In genomic region chr1:43970502-43970901, GRCh38 we compare ENCODE assay signal across 8 cellular contexts. TPM values are rescaled to one million over a fixed set of nuclear protein-coding genes. Genes with fewer than 3 reads are reported as not detected.
DNase-seq lines count a peak whose midpoint lies in the region; ATAC-seq, FAIRE-seq and TF ChIP-seq lines count a peak whose summit lies in the region.

No MANE protein-coding gene starts in this region.

- ATAC-seq in HG03342 (IDR thresholded peaks at IDR 0.05; ENCODE audit: unreplicated experiment) = no peak

- DNase-seq in GM12891 (ENCODE audit: insufficient read length, low spot score) = no peak
- DNase-seq in SJCRH30 = no peak
- no peak for DNase-seq in fibroblast of pulmonary artery (ENCODE audit: low read depth)
- no peak for DNase-seq in sigmoid colon
- no peak for DNase-seq in NCI-H146 (lab: John Stamatoyannopoulos, UW)
- no peak for DNase-seq in midbrain (lab: John Stamatoyannopoulos, UW)
- no peak for DNase-seq in globus pallidus (ENCODE audit: low spot score)

- TF ChIP-seq EP300 in sigmoid colon (IDR thresholded peaks at IDR 0.05) = no peak

- H3K9me3 ChIP-seq in SJCRH30 (replicated peaks) (no peaks in the 10 kb centered on the region), sigmoid colon (no peaks in the 10 kb centered on the region)

- intact Hi-C loops in sigmoid colon (cut with DNase I) = loop anchor here (1.0 kb wide), 1 partner anchor 24 kb away; the partner anchor contains the start of gene IPO13

- TF ChIP-seq CTCF in fibroblast of pulmonary artery (IDR thresholded peaks at IDR 0.05; ENCODE audit: low read length, missing control alignments) (no peak), sigmoid colon (IDR thresholded peaks at IDR 0.05) (no peak)

- no peak overlapping the region for H3K27ac ChIP-seq in SJCRH30
- peak overlapping the region in 2 of 4 donors; percentile 42 to 60 for H3K27ac ChIP-seq in sigmoid colon

- WGBS in sigmoid colon, 2 donors = 31 to 55% methylated on average over 5 of the region's 5 CpGs

- peak; percentile 63 for FAIRE-seq in GM12891 (lab: Jason Lieb, UNC)

- H3K4me1 ChIP-seq in SJCRH30 = no peaks in the 10 kb centered on the region
- H3K4me1 ChIP-seq in sigmoid colon = peaks cover 0 to 30% (median 15%) of the 10 kb centered on the region in 4 donors

- H3K4me3 ChIP-seq in SJCRH30 (peak overlapping the region; percentile 76), fibroblast of pulmonary artery (replicated peaks; ENCODE audit: low read depth, low read length) (peak overlapping the region; percentile 97), sigmoid colon (peak overlapping the region; percentile 63 to 90 (median 66))

- H3K36me3 ChIP-seq in SJCRH30 (peaks cover 7% of the 10 kb centered on the region; the same call in 1 of the 2 replicates), sigmoid colon (peaks cover 0 to 24% (median 10%) of the 10 kb centered on the region in 4 donors)

- H3K27me3 ChIP-seq in SJCRH30 (no peaks in the 10 kb centered on the region), sigmoid colon (no peaks in the 10 kb centered on the region)

- TF ChIP-seq POLR2A in GM12891 (IDR thresholded peaks at IDR 0.05; ENCODE audit: low read depth, low read length) (no peak), sigmoid colon (IDR thresholded peaks at IDR 0.05) (no peak)

TF ChIP-seq in GM12891, 5 proteins besides CTCF, POLR2A, EP300 and RAD21:
- TF ChIP-seq POU2F2 (IDR thresholded peaks at IDR 0.05; ENCODE audit: low read depth, low read length) (no peak), POLR2AphosphoS5 (IDR thresholded peaks at IDR 0.05; ENCODE audit: low read depth, low read length) (no peak), TAF1 (IDR thresholded peaks at IDR 0.05; ENCODE audit: low read depth, low read length) (no peak), SPI1 (IDR thresholded peaks at IDR 0.05; ENCODE audit: low read depth, low read length) (no peak), PAX5 (IDR thresholded peaks at IDR 0.05; ENCODE audit: insufficient read depth, low read length, severe bottlenecking) (no peak)

RNA-seq across cellular contexts. Expression of gene DPH2, which starts 0.7 kb away (rescaled TPM):
- polyA plus RNA-seq in GM12891 (2012; ENCODE audit: low read depth, missing spikeins) = 25.5 TPM
- total RNA-seq in SJCRH30 (2014; rRNA removed; shearing (Covaris generic)) = 45.4 and 47.9 TPM in 2 replicates
- 10 to 100 TPM; 10.7 to 37.2 (median 12.8) TPM for total RNA-seq in sigmoid colon
- 10 to 100 TPM; 10.8 to 31.3 (median 11.3) TPM for polyA plus RNA-seq in sigmoid colon

RNA-seq across cellular contexts. Expression of gene ATP6V0B, which starts 4.3 kb away (rescaled TPM):
- 66.5 TPM for polyA plus RNA-seq in GM12891 (2012; ENCODE audit: low read depth, missing spikeins)
- total RNA-seq in SJCRH30 (2014; rRNA removed; shearing (Covaris generic)) = 89.7 and 109 TPM in 2 replicates
- 100 to 1,000 TPM in 3 of 4 donors, 10 to 100 TPM in 1; 67.9 to 152 (median 128) TPM for total RNA-seq in sigmoid colon
- 100 to 1,000 TPM; 108 to 286 (median 129) TPM for polyA plus RNA-seq in sigmoid colon

RNA-seq across cellular contexts. Expression of gene B4GALT2, which starts 8.5 kb away (rescaled TPM):
- 15.6 TPM for polyA plus RNA-seq in GM12891 (2012; ENCODE audit: low read depth, missing spikeins)
- 65.9 and 67.4 TPM in 2 replicates for total RNA-seq in SJCRH30 (2014; rRNA removed; shearing (Covaris generic))
- 10 to 100 TPM; 30.1 to 55.9 (median 51.1) TPM for total RNA-seq in sigmoid colon
- polyA plus RNA-seq in sigmoid colon = 10 to 100 TPM; 14.8 to 32.0 (median 26.4) TPM

RNA-seq across cellular contexts. Expression of gene CCDC24, which starts 20.9 kb away (rescaled TPM):
- 1.6 TPM for polyA plus RNA-seq in GM12891 (2012; ENCODE audit: low read depth, missing spikeins)
- 0.85 and 1.6 TPM in 2 replicates for total RNA-seq in SJCRH30 (2014; rRNA removed; shearing (Covaris generic))
- 1 to 10 TPM; 2.7 to 6.6 (median 3.9) TPM for total RNA-seq in sigmoid colon
- 10 to 100 TPM; 16.7 to 19.2 (median 19.2) TPM for polyA plus RNA-seq in sigmoid colon

RNA-seq across cellular contexts. Expression of gene IPO13, which starts 23.8 kb away (rescaled TPM):
- polyA plus RNA-seq in GM12891 (2012; ENCODE audit: low read depth, missing spikeins) = 9.3 TPM
- 15.4 and 17.7 TPM in 2 replicates for total RNA-seq in SJCRH30 (2014; rRNA removed; shearing (Covaris generic))
- 10 to 100 TPM; 16.1 to 27.1 (median 22.3) TPM for total RNA-seq in sigmoid colon
- 10 to 100 TPM in 2 of 3 donors, 1 to 10 TPM in 1; 9.6 to 15.5 (median 10.4) TPM for polyA plus RNA-seq in sigmoid colon
